ENCODE assay signal across 31 cellular contexts in genomic region chr6:122118945-122119506, GRCh38.
"Had no signal": no experiment of that assay in that cellular context is flagged by ENCODE, and none has a peak within 500 bp of the region (broad histone marks: within the 10 kb centered on the region; RNA-seq: fewer than 3 reads in every experiment).

No MANE protein-coding gene starts in this region.

- H3K4me1 Mint-ChIP-seq: natural killer cell; neural progenitor cell; stimulated activated memory B cell treated with anti-CD40 and anti-IgM and Interleukin-4, amounts not matched to agents 10 μg/mL and 1 μg/mL and 100 μg/mL, for 72 hours; stimulated activated naive CD8-positive, alpha-beta T cell treated with anti-CD3 and anti-CD28 coated beads, Interleukin-15, amount 100 ng/mL, for 72 hours had no signal

- H3K36me3 Mint-ChIP-seq: natural killer cell; neural progenitor cell; stimulated activated memory B cell treated with anti-CD40 and anti-IgM and Interleukin-4, amounts not matched to agents 10 μg/mL and 1 μg/mL and 100 μg/mL, for 72 hours; type B pancreatic cell had no signal

- H3K36me3 ChIP-seq: neural progenitor cell, ovary, spleen, suprapubic skin, tibial artery, transverse colon, upper lobe of right lung, uterus had no signal

- H3K79me2 ChIP-seq: parathyroid adenoma had no signal

- H3K4me1 ChIP-seq: neural progenitor cell, parathyroid adenoma, psoas muscle, spleen, testis, tibial artery, transverse colon had no signal

- H3K4me3 ChIP-seq: neural progenitor cell, ovary, psoas muscle, skin epidermis, smooth muscle cell, spleen, suprapubic skin, testis, tibial artery, transverse colon, upper lobe of right lung, uterus had no signal

- H3K4me3 Mint-ChIP-seq: natural killer cell; nephron; neural progenitor cell; stimulated activated memory B cell treated with anti-CD40 and anti-IgM and Interleukin-4, amounts not matched to agents 10 μg/mL and 1 μg/mL and 100 μg/mL, for 72 hours; stimulated activated naive CD8-positive, alpha-beta T cell treated with anti-CD3 and anti-CD28 coated beads, Interleukin-15, amount 100 ng/mL, for 72 hours; type B pancreatic cell had no signal

- H3K27me3 Mint-ChIP-seq: progenitor cell of endocrine pancreas; stimulated activated memory B cell treated with anti-CD40 and anti-IgM and Interleukin-4, amounts not matched to agents 10 μg/mL and 1 μg/mL and 100 μg/mL, for 72 hours; stimulated activated naive CD8-positive, alpha-beta T cell treated with anti-CD3 and anti-CD28 coated beads, Interleukin-15, amount 100 ng/mL, for 72 hours; type B pancreatic cell had no signal

- H3K9me3 ChIP-seq: ovary, psoas muscle, suprapubic skin, testis, tibial artery, transverse colon, upper lobe of right lung, uterus had no signal

- H3K4me2 ChIP-seq: neural progenitor cell, smooth muscle cell had no signal

- DNase-seq: natural killer cell; occipital lobe; ovary; posterior cingulate gyrus; psoas muscle; right cardiac atrium; spleen; stimulated activated CD4-positive, alpha-beta T cell treated with anti-CD3 and anti-CD28 coated beads, Interleukin-12 subunit alpha, Interleukin-12 subunit beta, amount 100 ng/mL, for 4 hours; stimulated activated CD4-positive, alpha-beta T cell treated with anti-CD3 and anti-CD28 coated beads, Interleukin-1b, Interleukin-23, amount 100 ng/mL, for 48 hours; stimulated activated CD4-positive, alpha-beta T cell treated with anti-CD3 and anti-CD28 coated beads, Interleukin-4, amount 100 ng/mL, for 1 hour; stimulated activated CD4-positive, alpha-beta T cell treated with anti-CD3 and anti-CD28 coated beads, Interleukin-4, amount 100 ng/mL, for 4 hours; stimulated activated CD8-positive, alpha-beta memory T cell treated with anti-CD3 and anti-CD28 coated beads, Interleukin-4, amount 100 ng/mL, for 48 hours; stimulated activated naive CD4-positive, alpha-beta T cell; stimulated activated naive CD8-positive, alpha-beta T cell treated with anti-CD3 and anti-CD28 coated beads, Interleukin-15, amount 100 ng/mL, for 72 hours; stimulated activated naive CD8-positive, alpha-beta T cell treated with anti-CD3 and anti-CD28 coated beads, Interleukin-15, Interleukin-2, amounts not matched to agents 100 U/mL and 50 U/mL, for 24 hours; substantia nigra; testis; tibial artery; transverse colon; upper lobe of right lung; uterus had no signal

- H3K27ac ChIP-seq: neural progenitor cell, ovary, parathyroid adenoma, psoas muscle, skin epidermis, spleen, suprapubic skin, testis, tibial artery, transverse colon, upper lobe of right lung, uterus had no signal

- H2AFZ ChIP-seq: neural progenitor cell, parathyroid adenoma had no signal

- H3K27ac Mint-ChIP-seq: natural killer cell; nephron; neural progenitor cell; progenitor cell of endocrine pancreas; stimulated activated memory B cell treated with anti-CD40 and anti-IgM and Interleukin-4, amounts not matched to agents 10 μg/mL and 1 μg/mL and 100 μg/mL, for 72 hours; stimulated activated naive CD8-positive, alpha-beta T cell treated with anti-CD3 and anti-CD28 coated beads, Interleukin-15, amount 100 ng/mL, for 72 hours; type B pancreatic cell had no signal

- H3K9me3 Mint-ChIP-seq: nephron; neural progenitor cell; stimulated activated naive CD8-positive, alpha-beta T cell treated with anti-CD3 and anti-CD28 coated beads, Interleukin-15, amount 100 ng/mL, for 72 hours; type B pancreatic cell had no signal

- H3K27me3 ChIP-seq: neural progenitor cell, ovary, spleen, suprapubic skin, testis, tibial artery, transverse colon, upper lobe of right lung, uterus had no signal

- ATAC-seq: natural killer cell; psoas muscle; right cardiac atrium; sciatic nerve; stimulated activated memory B cell treated with anti-CD40 and anti-IgM and Interleukin-4, amounts not matched to agents 10 μg/mL and 1 μg/mL and 100 μg/mL, for 72 hours; stimulated activated naive CD8-positive, alpha-beta T cell treated with anti-CD3 and anti-CD28 coated beads, Interleukin-15, amount 100 ng/mL, for 72 hours; stimulated activated naive CD8-positive, alpha-beta T cell treated with anti-CD3 and anti-CD28 coated beads, Interleukin-15, Interleukin-2, amounts not matched to agents 100 U/mL and 50 U/mL, for 24 hours; upper lobe of right lung had no signal

- H3K9ac ChIP-seq: neural progenitor cell, parathyroid adenoma had no signal
